Comparison of ENCODE assay signal across 24 cellular contexts in the genomic region with DNA sequence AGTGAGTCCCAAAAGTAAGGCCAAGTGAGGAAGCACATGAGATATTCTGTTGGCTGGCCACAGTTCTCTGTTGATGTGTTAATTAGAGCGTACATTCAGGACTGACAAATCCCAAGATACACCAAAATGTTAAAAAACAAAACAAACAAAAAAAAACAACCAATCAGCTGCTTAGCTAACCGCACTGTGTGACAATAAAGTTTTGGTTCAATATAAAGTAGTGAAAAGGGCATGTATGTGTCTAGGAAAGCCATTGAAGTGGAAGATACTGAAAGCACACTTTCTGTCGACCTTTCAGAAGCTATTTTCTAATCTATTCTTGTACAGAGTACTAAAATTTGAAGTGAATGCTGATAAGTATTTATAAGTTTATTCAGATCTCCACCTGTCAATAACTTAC.
"Had no signal": no experiment of that assay in that cellular context is flagged by ENCODE, and none has a peak within 500 bp of the region (broad histone marks: within the 10 kb centered on the region; RNA-seq: fewer than 3 reads in every experiment).

No MANE protein-coding gene starts in this region.

- ATAC-seq: effector memory CD8-positive, alpha-beta T cell; gastrocnemius medialis; heart right ventricle; left cardiac atrium; left lung; left ventricle myocardium superior; lower lobe of right lung; mucosa of descending colon had no signal

- DNase-seq: colonic mucosa; cortex of kidney; effector CD8-positive, alpha-beta T cell; effector memory CD8-positive, alpha-beta T cell; foreskin fibroblast; foreskin melanocyte; gastrocnemius medialis; glutamatergic neuron; head of caudate nucleus; heart right ventricle; hippocampal formation; left cardiac atrium; left lung; left ventricle myocardium superior; lower lobe of right lung; mesenchymal stem cell; mucosa of descending colon; naive B cell had no signal

- H3K27ac Mint-ChIP-seq: dendritic cell treated with granulocyte-macrophage colony-stimulating factor and Interleukin-4, amounts not matched to agents 40 ng/mL and 50 ng/mL, for 4 days; effector memory CD8-positive, alpha-beta T cell; mesothelial cell of epicardium; naive B cell had no signal

- FAIRE-seq: endothelial cell of umbilical vein, islet of Langerhans, keratinocyte had no signal

- H3K4me1 ChIP-seq: colonic mucosa, esophagus muscularis mucosa, gastrocnemius medialis, heart right ventricle, left lung, lower lobe of right lung had no signal

- H3K27ac ChIP-seq: colonic mucosa, esophagus muscularis mucosa, gastrocnemius medialis, heart right ventricle, left lung, lower lobe of right lung had no signal

- H3K36me3 Mint-ChIP-seq: mesothelial cell of epicardium had no signal

- H3K4me1 Mint-ChIP-seq: mesothelial cell of epicardium, naive B cell had no signal

- H3K36me3 ChIP-seq: colonic mucosa, esophagus muscularis mucosa, gastrocnemius medialis, heart right ventricle, left lung, lower lobe of right lung had no signal

- H3K27me3 Mint-ChIP-seq: dendritic cell treated with granulocyte-macrophage colony-stimulating factor and Interleukin-4, amounts not matched to agents 40 ng/mL and 50 ng/mL, for 4 days had no signal

- H3K4me3 ChIP-seq: colonic mucosa, esophagus muscularis mucosa, gastrocnemius medialis, heart right ventricle, left lung, lower lobe of right lung, mucosa of descending colon had no signal

- H3K9me3 Mint-ChIP-seq: dendritic cell treated with granulocyte-macrophage colony-stimulating factor and Interleukin-4, amounts not matched to agents 40 ng/mL and 50 ng/mL, for 4 days; effector memory CD8-positive, alpha-beta T cell; mesothelial cell of epicardium had no signal

- H3K4me3 Mint-ChIP-seq: dendritic cell treated with granulocyte-macrophage colony-stimulating factor and Interleukin-4, amounts not matched to agents 40 ng/mL and 50 ng/mL, for 4 days; effector memory CD8-positive, alpha-beta T cell; mesothelial cell of epicardium; naive B cell had no signal

- H3K9me3 ChIP-seq: colonic mucosa, esophagus muscularis mucosa, gastrocnemius medialis, heart right ventricle, left lung, lower lobe of right lung, mucosa of descending colon had no signal

- H3K27me3 ChIP-seq: colonic mucosa, esophagus muscularis mucosa, gastrocnemius medialis, heart right ventricle, left lung had no signal
